9 cellular contexts compared by ENCODE assay signal in genomic region chr11:59551651-59552521, GRCh38. TPM values are rescaled to one million over a fixed set of nuclear protein-coding genes. Genes with fewer than 3 reads are reported as not detected.
DNase-seq lines count a peak whose midpoint lies in the region; ATAC-seq and TF ChIP-seq lines count a peak whose summit lies in the region.
"Had no signal": no experiment of that assay in that cellular context is flagged by ENCODE, and none has a peak within 500 bp of the region (broad histone marks: within the 10 kb centered on the region; RNA-seq: fewer than 3 reads in every experiment).

No MANE protein-coding gene starts in this region.

- TF ChIP-seq CTCF in CD8-positive, alpha-beta T cell (IDR thresholded peaks at IDR 0.05): no peak
- TF ChIP-seq CTCF in epithelial cell of proximal tubule (conservative IDR thresholded peaks at IDR 0.05; ENCODE audit: low read depth, low read length) (no peak), omental fat pad (IDR thresholded peaks at IDR 0.05) (no peak)

- no peak overlapping the region for H3K27ac Mint-ChIP-seq in CD8-positive, alpha-beta T cell
- peak overlapping the region in 8 of 10 donors; percentile 9 to 100 (median 50) for H3K27ac Mint-ChIP-seq in naive thymus-derived CD8-positive, alpha-beta T cell

- no peak overlapping the region for H3K27ac ChIP-seq in CD8-positive, alpha-beta T cell (ENCODE audit: low read depth, low read length)

- no peaks in the 10 kb centered on the region for H3K36me3 ChIP-seq in CD8-positive, alpha-beta T cell (ENCODE audit: insufficient read depth, low read length)

- peaks cover 23% of the 10 kb centered on the region for H3K4me1 ChIP-seq in CD8-positive, alpha-beta T cell (ENCODE audit: insufficient read depth, low read length)

- H3K36me3 Mint-ChIP-seq in CD8-positive, alpha-beta T cell: peaks cover 6% of the 10 kb centered on the region
- peaks cover 0 to 3% (median 2%) of the 10 kb centered on the region in 3 donors for H3K36me3 Mint-ChIP-seq in naive thymus-derived CD8-positive, alpha-beta T cell

- POLR2A ChIA-PET in CD8-positive, alpha-beta T cell (lab: Charles Lee): interaction anchor here (2.8 to 4.0 kb wide), 2 partner anchors 8 to 64 kb away, joined by 19 to 21 read pairs; partner anchors contain the start of gene OSBP
- POLR2A ChIA-PET in naive thymus-derived CD8-positive, alpha-beta T cell (lab: Charles Lee): interaction anchor here (0.6 to 4.3 kb wide), 5 partner anchors 10 to 1857 kb away, joined by 3 to 27 read pairs (median 20); partner anchors contain the start of genes OSBP and PATL1

- H3K9me3 ChIP-seq in CD8-positive, alpha-beta T cell (ENCODE audit: low read length): no peaks in the 10 kb centered on the region

- intact Hi-C loops in CD8-positive, alpha-beta T cell (cut with DNase I, micrococcal nuclease): loop anchor here (1.0 to 10.0 kb wide), 8 partner anchors 8 to 1887 kb away; partner anchors contain the start of genes FAM111A (in 2 of the 2), OSBP (in 1 of the 2), PATL1 (in 1 of the 2) and SELENOH (in 1 of the 2)

- H3K4me3 Mint-ChIP-seq in CD8-positive, alpha-beta T cell: peak overlapping the region; percentile 77
- H3K4me3 Mint-ChIP-seq in naive thymus-derived CD8-positive, alpha-beta T cell: peak overlapping the region; percentile 85 to 97 (median 90)

- H3K27me3 ChIP-seq in CD8-positive, alpha-beta T cell (ENCODE audit: insufficient read depth, low read length): no peaks in the 10 kb centered on the region

- ATAC-seq in CD8-positive, alpha-beta T cell: no peak
- no peak for ATAC-seq in naive thymus-derived CD8-positive, alpha-beta T cell
- no peak for ATAC-seq in omental fat pad (ENCODE audit: low FRiP score)

- no peaks in the 10 kb centered on the region for H3K9me3 Mint-ChIP-seq in CD8-positive, alpha-beta T cell
- H3K9me3 Mint-ChIP-seq in naive thymus-derived CD8-positive, alpha-beta T cell: peaks cover 0 to 9% (median 0%) of the 10 kb centered on the region in 9 donors

- H3K4me1 Mint-ChIP-seq in CD8-positive, alpha-beta T cell (ENCODE audit: low read depth): peaks cover 35% of the 10 kb centered on the region
- peaks cover 21 to 51% (median 47%) of the 10 kb centered on the region in 4 donors for H3K4me1 Mint-ChIP-seq in naive thymus-derived CD8-positive, alpha-beta T cell

- DNase-seq in CD8-positive, alpha-beta T cell: no peak
- DNase-seq in HuH-7.5 (ENCODE audit: low spot score) (peak; percentile 54), T1000 (lab: John Stamatoyannopoulos, UW) (peak; percentile 20), epithelial cell of proximal tubule (ENCODE audit: low read depth) (no peak), NOMO-1 treated with DMSO at 0.1 percent for 48 hours (lab: John Stamatoyannopoulos, UW; ENCODE audit: unreplicated experiment) (no peak), omental fat pad (ENCODE audit: low spot score) (no peak), SKM-1 treated with dmso at 0.1 percent for 144 hours (lab: John Stamatoyannopoulos, UW; ENCODE audit: unreplicated experiment) (no peak)
- no peak for DNase-seq in naive thymus-derived CD8-positive, alpha-beta T cell

- peak overlapping the region; percentile 67 for H3K4me3 ChIP-seq in CD8-positive, alpha-beta T cell (ENCODE audit: low read depth, low read length)
- H3K4me3 ChIP-seq in epithelial cell of proximal tubule (ENCODE audit: low read depth, low read length): peak overlapping the region; percentile 57

- CTCF ChIA-PET in CD8-positive, alpha-beta T cell (lab: Charles Lee): interaction anchor here (1.3 kb wide), 1 partner anchor 14 kb away, joined by 3 read pairs; no protein-coding TSS in a partner anchor

- H3K27me3 Mint-ChIP-seq in CD8-positive, alpha-beta T cell (ENCODE audit: low read depth): no peaks in the 10 kb centered on the region
- peaks cover 0 to 9% (median 0%) of the 10 kb centered on the region in 5 donors for H3K27me3 Mint-ChIP-seq in naive thymus-derived CD8-positive, alpha-beta T cell

RNA-seq across cellular contexts. Expression of gene OR4D9, which starts 40.5 kb away (rescaled TPM):
- not detected for total RNA-seq in CD8-positive, alpha-beta T cell
- total RNA-seq in epithelial cell of proximal tubule (not detected in 2 replicates), omental fat pad (not detected)
- not detected for total RNA-seq in naive thymus-derived CD8-positive, alpha-beta T cell
- polyA plus RNA-seq in naive thymus-derived CD8-positive, alpha-beta T cell: not detected
- total RNA-seq: T-helper 2 cell treated with Interferon-gamma antibody and Interleukin-4, amounts not matched to agents 100 ng/mL and 5 ng/mL, for 36 hours had no signal

RNA-seq across cellular contexts. Expression of gene OR4D11, which starts 48.5 kb away (rescaled TPM):
- not detected for total RNA-seq in CD8-positive, alpha-beta T cell
- total RNA-seq in epithelial cell of proximal tubule (not detected in 2 replicates), omental fat pad (not detected)
- total RNA-seq in naive thymus-derived CD8-positive, alpha-beta T cell: not detected
- not detected for polyA plus RNA-seq in naive thymus-derived CD8-positive, alpha-beta T cell
- total RNA-seq: T-helper 2 cell treated with Interferon-gamma antibody and Interleukin-4, amounts not matched to agents 100 ng/mL and 5 ng/mL, for 36 hours had no signal

Comparison
In these comparisons a context has a peak if more than half of its experiments do, and no peak if none do; other contexts are left out.
1. DNase-seq: peak in HuH-7.5 (single experiment) and T1000 (single experiment); none in CD8-positive, alpha-beta T cell (0 of 7), epithelial cell of proximal tubule (single experiment), naive thymus-derived CD8-positive, alpha-beta T cell (0 of 10), NOMO-1 treated with DMSO at 0.1 percent for 48 hours (single experiment), omental fat pad (single experiment) and SKM-1 treated with dmso at 0.1 percent for 144 hours (single experiment).